1 cellular context compared by ENCODE assay signal in the genomic region with DNA sequence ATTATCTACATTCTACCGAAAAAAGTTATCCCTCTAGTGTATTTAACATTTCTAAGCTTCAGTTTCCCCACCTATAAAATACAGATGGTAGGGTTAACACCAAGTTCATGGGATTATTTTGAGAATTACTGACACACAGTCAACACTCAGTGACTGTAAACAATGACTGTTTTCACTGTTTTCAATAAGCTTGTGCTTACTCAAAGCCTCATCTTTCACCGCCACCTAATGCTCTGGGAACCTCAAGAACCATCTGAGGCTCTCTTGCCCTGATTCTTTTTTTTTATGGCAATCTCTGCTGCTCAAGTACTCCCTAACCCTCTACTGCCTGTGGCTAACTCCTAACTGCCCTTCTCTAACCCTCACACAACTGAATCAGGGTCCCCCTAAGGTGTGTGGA.
TF ChIP-seq lines count a peak whose summit lies in the region.

No MANE protein-coding gene starts in this region.

TF ChIP-seq in IMR-90, 13 proteins besides CTCF, POLR2A, EP300 and RAD21:
- TF ChIP-seq CHD1 (IDR thresholded peaks at IDR 0.05; ENCODE audit: low read depth, low read length) = no peak
- TF ChIP-seq SMC3 (IDR thresholded peaks at IDR 0.05; ENCODE audit: low read depth, low read length) = no peak
- TF ChIP-seq NFE2L2 (IDR thresholded peaks at IDR 0.05; ENCODE audit: low read depth, low read length) = no peak
- TF ChIP-seq CEBPB (IDR thresholded peaks at IDR 0.05; ENCODE audit: low read depth, low read length) = no peak
